Comparison of ENCODE assay signal across 7 cellular contexts in the genomic region with DNA sequence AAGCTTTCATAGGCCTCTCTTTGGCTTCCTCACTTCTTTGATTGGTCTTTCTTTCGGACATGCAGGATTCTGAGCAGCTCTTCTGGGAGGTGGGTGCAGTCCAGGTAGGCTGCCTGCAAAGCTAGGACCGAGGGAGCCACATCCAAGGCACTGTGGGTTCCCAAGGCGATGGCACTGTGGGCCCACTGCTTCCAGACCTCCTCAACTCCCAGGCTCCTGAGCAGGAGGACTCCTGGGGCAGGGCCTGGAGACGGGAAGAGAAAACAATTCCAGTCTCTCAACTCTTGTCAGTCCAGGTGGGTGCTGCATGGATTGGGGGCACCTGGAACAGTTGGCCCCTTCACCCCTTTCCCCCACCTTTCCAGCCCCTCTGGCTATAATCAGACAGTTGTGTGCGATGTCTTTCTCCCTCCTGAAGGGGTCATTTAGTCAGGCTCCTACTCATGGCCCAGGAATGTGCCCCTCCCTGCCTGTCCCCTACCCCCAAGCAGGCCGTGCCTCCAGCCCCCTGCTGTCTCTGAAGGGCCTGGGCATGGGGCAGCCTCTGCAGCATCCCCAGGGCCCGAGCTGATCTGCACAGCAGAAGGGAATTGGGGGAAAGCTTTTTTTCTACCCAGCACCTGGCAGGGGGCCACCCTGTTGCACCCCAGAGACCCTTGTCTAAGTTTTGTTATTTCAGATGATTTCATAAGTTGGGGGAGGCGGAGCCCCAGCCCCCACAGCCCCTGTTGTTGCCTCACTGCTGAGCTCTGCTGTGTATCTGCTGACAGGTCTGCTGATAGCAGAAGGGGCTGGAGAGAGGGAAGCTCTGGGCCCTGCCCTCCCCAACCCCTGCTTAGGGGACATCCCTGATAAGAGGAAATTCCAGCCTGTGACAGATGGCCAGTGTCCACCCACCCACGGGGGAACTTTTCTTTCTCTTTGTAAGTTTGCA.
A peak's percentile ranks its signal among the peaks of the same experiment; 100 is the strongest.
DNase-seq lines count a peak whose midpoint lies in the region; ATAC-seq and TF ChIP-seq lines count a peak whose summit lies in the region.

No MANE protein-coding gene starts in this region.

- no peaks in the 10 kb centered on the region for H3K27me3 ChIP-seq in iPS-15b (ENCODE audit: control insufficient read depth, insufficient read depth, low read length)

- peaks cover 60 to 68% (median 67%) of the 10 kb centered on the region in 3 donors for H3K4me1 Mint-ChIP-seq in IgD-negative memory B cell
- H3K4me1 Mint-ChIP-seq in activated T-helper 2 cell treated with anti-CD3 and anti-CD28 coated beads, Interferon-gamma antibody, Interleukin-2, Interleukin-4, amounts not matched to agents 10 μg/mL and 5 μg/mL and 100 μg/mL, durations not matched to agents 14 hours and 24 hours and 36 hours (ENCODE audit: low read depth): peaks cover 82% of the 10 kb centered on the region
- peaks cover 100% of the 10 kb centered on the region for H3K4me1 Mint-ChIP-seq in stimulated activated naive CD8-positive, alpha-beta T cell treated with anti-CD3 and anti-CD28 coated beads, Interleukin-15, amount 100 ng/mL, for 72 hours

- H3K4me1 ChIP-seq in iPS-15b (ENCODE audit: control insufficient read depth, insufficient read depth, low read length): peaks cover 34% of the 10 kb centered on the region
- peaks cover 43% of the 10 kb centered on the region for H3K4me1 ChIP-seq in mucosa of descending colon (ENCODE audit: low read depth)

- H3K4me3 Mint-ChIP-seq in IgD-negative memory B cell: peak overlapping the region in 2 of 4 donors; percentile 84 to 87
- H3K4me3 Mint-ChIP-seq in activated T-helper 2 cell treated with anti-CD3 and anti-CD28 coated beads, Interferon-gamma antibody, Interleukin-2, Interleukin-4, amounts not matched to agents 10 μg/mL and 5 μg/mL and 100 μg/mL, durations not matched to agents 14 hours and 24 hours and 36 hours (ENCODE audit: low read depth): peak overlapping the region; percentile 74
- peak overlapping the region; percentile 83 to 84 for H3K4me3 Mint-ChIP-seq in stimulated activated naive CD8-positive, alpha-beta T cell treated with anti-CD3 and anti-CD28 coated beads, Interleukin-15, amount 100 ng/mL, for 72 hours

- peak overlapping the region in 2 of 3 donors; percentile 63 to 88 for H3K27ac Mint-ChIP-seq in IgD-negative memory B cell
- H3K27ac Mint-ChIP-seq in activated T-helper 2 cell treated with anti-CD3 and anti-CD28 coated beads, Interferon-gamma antibody, Interleukin-2, Interleukin-4, amounts not matched to agents 10 μg/mL and 5 μg/mL and 100 μg/mL, durations not matched to agents 14 hours and 24 hours and 36 hours: peak overlapping the region; percentile 90
- H3K27ac Mint-ChIP-seq in stimulated activated naive CD8-positive, alpha-beta T cell treated with anti-CD3 and anti-CD28 coated beads, Interleukin-15, amount 100 ng/mL, for 72 hours: peak overlapping the region; percentile 93 to 94

- no peak for TF ChIP-seq CTCF in mucosa of descending colon (IDR thresholded peaks at IDR 0.05)

- no peak for ATAC-seq in stimulated activated naive CD8-positive, alpha-beta T cell treated with anti-CD3 and anti-CD28 coated beads, Interleukin-15, amount 100 ng/mL, for 72 hours
- ATAC-seq in HG02588 (IDR thresholded peaks at IDR 0.05; ENCODE audit: unreplicated experiment) (no peak), mucosa of descending colon (no peak)

- no peak for DNase-seq in activated T-helper 2 cell treated with anti-CD3 and anti-CD28 coated beads, Interferon-gamma antibody, Interleukin-2, Interleukin-4, amounts not matched to agents 10 μg/mL and 5 μg/mL and 100 μg/mL, durations not matched to agents 14 hours and 24 hours and 36 hours (ENCODE audit: low spot score)
- DNase-seq in stimulated activated naive CD8-positive, alpha-beta T cell treated with anti-CD3 and anti-CD28 coated beads, Interleukin-15, amount 100 ng/mL, for 72 hours: no peak
- DNase-seq in NCI-H345 treated with DMSO at 0.1 percent for 48 hours (lab: John Stamatoyannopoulos, UW; ENCODE audit: unreplicated experiment) (no peak), mucosa of descending colon (no peak)

- H3K27me3 Mint-ChIP-seq in IgD-negative memory B cell: no peaks in the 10 kb centered on the region
- no peaks in the 10 kb centered on the region for H3K27me3 Mint-ChIP-seq in activated T-helper 2 cell treated with anti-CD3 and anti-CD28 coated beads, Interferon-gamma antibody, Interleukin-2, Interleukin-4, amounts not matched to agents 10 μg/mL and 5 μg/mL and 100 μg/mL, durations not matched to agents 14 hours and 24 hours and 36 hours (ENCODE audit: low read depth)
- H3K27me3 Mint-ChIP-seq in stimulated activated naive CD8-positive, alpha-beta T cell treated with anti-CD3 and anti-CD28 coated beads, Interleukin-15, amount 100 ng/mL, for 72 hours: no peaks in the 10 kb centered on the region

- H3K36me3 Mint-ChIP-seq in IgD-negative memory B cell: peaks cover 8% of the 10 kb centered on the region
- peaks cover 78% of the 10 kb centered on the region for H3K36me3 Mint-ChIP-seq in activated T-helper 2 cell treated with anti-CD3 and anti-CD28 coated beads, Interferon-gamma antibody, Interleukin-2, Interleukin-4, amounts not matched to agents 10 μg/mL and 5 μg/mL and 100 μg/mL, durations not matched to agents 14 hours and 24 hours and 36 hours (ENCODE audit: low read depth)

- intact Hi-C loops in activated T-helper 2 cell treated with anti-CD3 and anti-CD28 coated beads, Interferon-gamma antibody, Interleukin-2, Interleukin-4, amounts not matched to agents 10 μg/mL and 5 μg/mL and 100 μg/mL, durations not matched to agents 14 hours and 24 hours and 36 hours (cut with micrococcal nuclease): no loop called here
- intact Hi-C loops in mucosa of descending colon (cut with DNase I, micrococcal nuclease): no loop called here

- H3K4me3 ChIP-seq in iPS-15b (ENCODE audit: low read depth, low read length) (no peak overlapping the region), mucosa of descending colon (no peak overlapping the region)

- peak overlapping the region; percentile 47 for H3K9ac ChIP-seq in iPS-15b (ENCODE audit: low read depth, low read length)

- H3K9me3 ChIP-seq in iPS-15b (ENCODE audit: control insufficient read depth, insufficient read depth, low read length) (no peaks in the 10 kb centered on the region), mucosa of descending colon (no peaks in the 10 kb centered on the region)

- H3K36me3 ChIP-seq in iPS-15b (ENCODE audit: control insufficient read depth, insufficient read depth, low read length) (peaks cover 15% of the 10 kb centered on the region), mucosa of descending colon (ENCODE audit: low read depth) (no peaks in the 10 kb centered on the region)

- H3K9me3 Mint-ChIP-seq in IgD-negative memory B cell: no peaks in the 10 kb centered on the region
- no peaks in the 10 kb centered on the region for H3K9me3 Mint-ChIP-seq in activated T-helper 2 cell treated with anti-CD3 and anti-CD28 coated beads, Interferon-gamma antibody, Interleukin-2, Interleukin-4, amounts not matched to agents 10 μg/mL and 5 μg/mL and 100 μg/mL, durations not matched to agents 14 hours and 24 hours and 36 hours
- H3K9me3 Mint-ChIP-seq in stimulated activated naive CD8-positive, alpha-beta T cell treated with anti-CD3 and anti-CD28 coated beads, Interleukin-15, amount 100 ng/mL, for 72 hours: peaks cover 9 to 18% of the 10 kb centered on the region in 2 donors
